9 cellular contexts compared by ENCODE assay signal in the genomic region with DNA sequence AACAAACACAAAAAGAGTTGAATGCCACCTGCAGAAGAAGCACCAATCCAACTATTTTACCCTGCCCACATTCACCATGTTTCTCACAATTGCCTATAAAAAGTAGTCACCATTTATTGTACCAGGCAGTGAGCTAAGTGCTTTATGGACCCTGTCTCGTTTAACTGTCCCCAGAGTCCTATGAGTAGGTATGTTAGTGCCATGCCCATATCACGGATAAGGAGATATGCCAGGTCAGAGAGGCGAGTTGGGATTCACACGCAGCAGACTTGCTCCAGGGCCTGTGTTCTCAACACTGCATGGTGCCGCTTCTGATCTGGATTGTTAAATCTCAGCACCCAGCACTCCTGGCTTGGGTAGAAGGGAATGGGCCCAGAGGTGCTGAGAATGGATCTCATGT. TPM values are rescaled to one million over a fixed set of nuclear protein-coding genes. Genes with fewer than 3 reads are reported as not detected.
"Had no signal": no experiment of that assay in that cellular context is flagged by ENCODE, and none has a peak within 500 bp of the region (broad histone marks: within the 10 kb centered on the region; RNA-seq: fewer than 3 reads in every experiment).

No MANE protein-coding gene starts in this region.

- H3K27ac Mint-ChIP-seq: IgD-negative memory B cell had no signal

- DNase-seq: GOT3, H7, KBM-7 had no signal

- H3K36me3 ChIP-seq: HAP-1 had no signal

- H3K27ac ChIP-seq: HL-60 had no signal

- ATAC-seq: HCT116, HepG2 had no signal

- H3K4me1 ChIP-seq: HAP-1 had no signal

- H3K36me3 Mint-ChIP-seq: IgD-negative memory B cell had no signal

- H3K4me3 ChIP-seq: HAP-1 had no signal

RNA-seq across cellular contexts. Expression of a gene that starts 49.1 kb away (rescaled TPM):
- total RNA-seq: HepG2, HT1080 had no signal
- polyA plus RNA-seq: HepG2 had no signal
